In the genomic region with DNA sequence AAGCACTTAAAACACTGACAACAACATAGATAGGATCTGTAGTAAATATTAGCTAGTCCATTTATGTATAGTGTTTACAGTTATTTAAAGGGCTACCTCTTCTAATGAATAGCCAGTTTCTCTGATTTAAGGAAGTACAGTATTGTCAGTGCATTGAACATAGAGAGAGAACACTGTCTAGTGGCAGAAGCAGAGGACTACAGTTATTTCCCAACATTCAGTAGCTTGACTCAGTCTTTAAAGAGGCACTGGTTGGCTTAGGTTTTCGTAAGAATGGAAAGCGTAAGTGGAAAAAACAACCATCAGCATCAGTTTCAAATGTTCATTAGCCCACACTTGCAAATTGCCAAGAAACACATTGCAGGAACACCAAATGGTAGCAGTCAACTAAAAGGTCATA, we compare ENCODE assay signal across 12 cellular contexts.
A peak's percentile ranks its signal among the peaks of the same experiment; 100 is the strongest.
DNase-seq lines count a peak whose midpoint lies in the region; ATAC-seq, FAIRE-seq and TF ChIP-seq lines count a peak whose summit lies in the region.
"Had no signal": no experiment of that assay in that cellular context is flagged by ENCODE, and none has a peak within 500 bp of the region (broad histone marks: within the 10 kb centered on the region; RNA-seq: fewer than 3 reads in every experiment).

No MANE protein-coding gene starts in this region.

- no peak overlapping the region for H4K91ac ChIP-seq in H1 (replicated peaks; ENCODE audit: insufficient read length, low read length)

- H3K18ac ChIP-seq in H1 (ENCODE audit: extremely low read depth, low read length), result no peak overlapping the region

- no peaks in the 10 kb centered on the region for H3K79me1 ChIP-seq in H1 (ENCODE audit: low read depth, low read length)

- no peak overlapping the region for H3K4ac ChIP-seq in H1 (replicated peaks; ENCODE audit: insufficient read length, low read depth, low read length)

- H2AK5ac ChIP-seq in H1 (ENCODE audit: low read depth, low read length), result no peak overlapping the region

- H2BK12ac ChIP-seq in H1 (ENCODE audit: low read depth, low read length), result no peak overlapping the region

- no peaks in the 10 kb centered on the region for H3K36me3 Mint-ChIP-seq in MCF 10A (ENCODE audit: insufficient read depth, unreplicated experiment)
- peaks cover 2% of the 10 kb centered on the region for H3K36me3 Mint-ChIP-seq in activated naive CD4-positive, alpha-beta T cell treated with anti-CD3 and anti-CD28 coated beads for 36 hours (ENCODE audit: low read depth)

- H3K14ac ChIP-seq in H1 (ENCODE audit: insufficient read length), result no peak overlapping the region

- H2BK120ac ChIP-seq in H1 (replicated peaks; ENCODE audit: low read depth, low read length), result no peak overlapping the region

- H4K5ac ChIP-seq in H1 (ENCODE audit: insufficient read length, low read depth, low read length), result no peak overlapping the region

- TF ChIP-seq EP300 in H1 (IDR thresholded peaks at IDR 0.05; ENCODE audit: borderline replicate concordance in 1 of 2, low read depth in 2 of 2, low read length in 2 of 2), result no peak

- peaks cover under 1% of the 10 kb centered on the region for H3K9me3 Mint-ChIP-seq in MCF 10A (ENCODE audit: unreplicated experiment)
- peaks cover 3% of the 10 kb centered on the region for H3K9me3 Mint-ChIP-seq in activated naive CD4-positive, alpha-beta T cell treated with anti-CD3 and anti-CD28 coated beads for 36 hours

- H3K27me3 ChIP-seq in breast epithelium (no peaks in the 10 kb centered on the region), H1 (replicated peaks in 1 of 4; ENCODE audit: control insufficient read depth in 3 of 4, extremely low read depth in 1 of 4, insufficient read depth in 3 of 4, low read length in 3 of 4) (no peaks in the 10 kb centered on the region), smooth muscle cell (ENCODE audit: low read depth) (no peaks in the 10 kb centered on the region)
- H3K27me3 ChIP-seq: BE2C had no signal

- H3K4me2 ChIP-seq in H1 (ENCODE audit: insufficient read depth in 1 of 2, low read depth in 2 of 2, low read length in 2 of 2) (no peak overlapping the region), smooth muscle cell (peak overlapping the region; percentile 36)

- no peak for TF ChIP-seq POLR2A in breast epithelium (IDR thresholded peaks at IDR 0.05)
- TF ChIP-seq POLR2A in H1 (IDR thresholded peaks at IDR 0.05; ENCODE audit: control extremely low read depth in 1 of 2, low read depth in 2 of 2, low read length in 2 of 2), result no peak

- H4K8ac ChIP-seq in H1 (ENCODE audit: extremely low read depth, insufficient read depth, low read length), result no peak overlapping the region

- H3K27ac ChIP-seq in breast epithelium (no peak overlapping the region), H1 (ENCODE audit: low read depth, low read length) (no peak overlapping the region), smooth muscle cell (ENCODE audit: low read depth) (peak overlapping the region; percentile 38)

- H3K9me3 ChIP-seq in breast epithelium (no peaks in the 10 kb centered on the region), H1 (ENCODE audit: insufficient read depth in 2 of 2, low read depth in 1 of 2, low read length in 1 of 2) (no peaks in the 10 kb centered on the region), smooth muscle cell (replicated peaks; ENCODE audit: low read depth) (no peaks in the 10 kb centered on the region)
- H3K9me3 ChIP-seq: BE2C had no signal

- no peaks in the 10 kb centered on the region for H3K27me3 Mint-ChIP-seq in MCF 10A (ENCODE audit: insufficient read depth, unreplicated experiment)
- H3K27me3 Mint-ChIP-seq in activated naive CD4-positive, alpha-beta T cell treated with anti-CD3 and anti-CD28 coated beads for 36 hours (ENCODE audit: low read depth), result peaks cover 11% of the 10 kb centered on the region

- POLR2A ChIA-PET in MCF 10A (lab: Yijun Ruan, JAX), result interaction anchor here (0.6 to 2.1 kb wide), 5 partner anchors 26 to 126 kb away, joined by 3 to 9 read pairs (median 4); no protein-coding TSS in a partner anchor
- POLR2A ChIA-PET in H1 (lab: Charles Lee; ENCODE audit: partially characterized antibody), result no interaction called here

- 0 out of 2 replicates have a peak overlapping the region, but pooled peaks have one; percentile 33 for H2AFZ ChIP-seq in H1 (ENCODE audit: low read length)
- H2AFZ ChIP-seq in smooth muscle cell (ENCODE audit: low read depth), result peak overlapping the region; percentile 14

- H3K4me3 ChIP-seq in breast epithelium (no peak overlapping the region), H1 (ENCODE audit: extremely low read depth in 1 of 4, insufficient read depth in 2 of 4, low read depth in 3 of 4, low read length in 4 of 4) (no peak overlapping the region), smooth muscle cell (no peak overlapping the region)

- H3K4me1 Mint-ChIP-seq in MCF 10A (ENCODE audit: insufficient read depth, unreplicated experiment), result peaks cover 30% of the 10 kb centered on the region
- H3K4me1 Mint-ChIP-seq in activated naive CD4-positive, alpha-beta T cell treated with anti-CD3 and anti-CD28 coated beads for 36 hours (ENCODE audit: low read depth), result no peaks in the 10 kb centered on the region

- WGBS in H1 (ENCODE audit: extremely low coverage in 1 of 2, insufficient coverage in 1 of 2, insufficient read length in 1 of 2, insufficient replicate concordance in 2 of 2, low coverage in 1 of 2, low lambda C conversion rate in 2 of 2, missing lambda C conversion rate in 1 of 2), 2 experiments, result 97% methylated on average over 2 of the region's 2 CpGs; no CpG with 5 or more reads in 1 of the 2 experiments
- WGBS in smooth muscle cell (ENCODE audit: low lambda C conversion rate), result 50% methylated on average over 2 of the region's 2 CpGs

- H3K4me3 Mint-ChIP-seq in MCF 10A (ENCODE audit: unreplicated experiment), result no peak overlapping the region
- H3K4me3 Mint-ChIP-seq in activated naive CD4-positive, alpha-beta T cell treated with anti-CD3 and anti-CD28 coated beads for 36 hours, result no peak overlapping the region

- H2BK20ac ChIP-seq in H1 (ENCODE audit: low read length), result no peak overlapping the region

- H3K23me2 ChIP-seq in H1 (ENCODE audit: low read depth, low read length), result no peaks in the 10 kb centered on the region

- H3K36me3 ChIP-seq in breast epithelium, result no peaks in the 10 kb centered on the region
- H3K36me3 ChIP-seq in H1 (ENCODE audit: control insufficient read depth in 2 of 4, insufficient read depth in 4 of 4, low read length in 3 of 4), result no peaks in the 10 kb centered on the region
- no peaks in the 10 kb centered on the region for H3K36me3 ChIP-seq in smooth muscle cell (ENCODE audit: low read depth)
- H3K36me3 ChIP-seq: BE2C had no signal

- no peak for TF ChIP-seq CTCF in MCF 10A (IDR thresholded peaks at IDR 0.05; ENCODE audit: unreplicated experiment)
- peak in 1 of 3 donors; percentile 12 for TF ChIP-seq CTCF in breast epithelium (IDR thresholded peaks at IDR 0.05)
- TF ChIP-seq CTCF in H1 (IDR thresholded peaks at IDR 0.05; ENCODE audit: control extremely low read depth in 1 of 3, insufficient read depth in 1 of 3, low read depth in 1 of 3, low read length in 3 of 3), result no peak
- no peak for TF ChIP-seq CTCF in smooth muscle cell (IDR thresholded peaks at IDR 0.05; ENCODE audit: borderline replicate concordance, insufficient read depth, poor library complexity, severe bottlenecking)

- H3K27ac Mint-ChIP-seq in MCF 10A (ENCODE audit: low read depth, unreplicated experiment), result no peak overlapping the region
- no peak overlapping the region for H3K27ac Mint-ChIP-seq in activated naive CD4-positive, alpha-beta T cell treated with anti-CD3 and anti-CD28 coated beads for 36 hours

- H3F3A ChIP-seq in smooth muscle cell (ENCODE audit: low read depth), result peaks cover 26% of the 10 kb centered on the region

- no peak for ATAC-seq in GM18907 (IDR thresholded peaks at IDR 0.05; ENCODE audit: unreplicated experiment)

- no peak overlapping the region for H3K56ac ChIP-seq in H1 (replicated peaks; ENCODE audit: insufficient read length, low read depth, low read length)

- no peaks in the 10 kb centered on the region for H3K4me1 ChIP-seq in breast epithelium
- peaks cover 0 to 8% (median 0%) of the 10 kb centered on the region in 4 experiments; a peak in 1 of 7 replicates for H3K4me1 ChIP-seq in H1 (replicated peaks in 1 of 4; ENCODE audit: control insufficient read depth in 3 of 4, insufficient read depth in 4 of 4, low read length in 3 of 4)
- peaks cover 7% of the 10 kb centered on the region for H3K4me1 ChIP-seq in smooth muscle cell (ENCODE audit: low read depth)
- H3K4me1 ChIP-seq: BE2C had no signal

- no peak for FAIRE-seq in H1 (lab: Jason Lieb, UNC)

- no peak overlapping the region for H2BK5ac ChIP-seq in H1 (ENCODE audit: low read depth, low read length)

- no peak overlapping the region for H3K23ac ChIP-seq in H1 (ENCODE audit: insufficient read length)

- no TSS peak for BruUV-seq in MCF 10A (replicated peaks; lab: Mats Ljungman, UMichigan)

- H4K20me1 ChIP-seq in H1 (replicated peaks in 1 of 2; ENCODE audit: control insufficient read depth in 1 of 2, insufficient read depth in 2 of 2, low read length in 2 of 2) (no peaks in the 10 kb centered on the region), smooth muscle cell (ENCODE audit: low read depth) (no peaks in the 10 kb centered on the region)

- intact Hi-C loops in MCF 10A (cut with micrococcal nuclease) (loop anchor here (5.0 kb wide), 1 partner anchor 387 kb away; no protein-coding TSS in a partner anchor), breast epithelium (cut with DNase I; ENCODE audit: low total_unique reads) (no loop called here)
- intact Hi-C loops in activated naive CD4-positive, alpha-beta T cell treated with anti-CD3 and anti-CD28 coated beads for 36 hours (cut with micrococcal nuclease), result no loop called here

- H3K79me2 ChIP-seq in H1 (ENCODE audit: control insufficient read depth in 1 of 2, insufficient read depth in 2 of 2, low read length in 2 of 2) (no peaks in the 10 kb centered on the region), smooth muscle cell (ENCODE audit: low read depth) (no peaks in the 10 kb centered on the region)

- no peak overlapping the region for H3K9ac ChIP-seq in H1 (replicated peaks in 1 of 4; ENCODE audit: extremely low read depth in 1 of 4, low read depth in 3 of 4, low read length in 3 of 4)
- H3K9ac ChIP-seq in smooth muscle cell (ENCODE audit: low read depth), result no peak overlapping the region

- CTCF ChIA-PET in MCF 10A (lab: Yijun Ruan, JAX), result interaction anchor here (0.5 to 2.6 kb wide), 17 partner anchors 10 to 1568 kb away, joined by 3 to 13 read pairs (median 3); no protein-coding TSS in a partner anchor
- CTCF ChIA-PET in H1 (lab: Charles Lee; ENCODE audit: partially characterized antibody), result interaction anchor here (0.9 to 2.6 kb wide), 6 partner anchors 8 to 399 kb away, joined by 3 to 10 read pairs (median 3); no protein-coding TSS in a partner anchor
- CTCF ChIA-PET in activated naive CD4-positive, alpha-beta T cell treated with anti-CD3 and anti-CD28 coated beads for 36 hours (lab: Charles Lee), result interaction anchor here (0.6 kb wide), 1 partner anchor 1853 kb away, joined by 4 read pairs; no protein-coding TSS in a partner anchor

- no peak for TF ChIP-seq RAD21 in H1 (IDR thresholded peaks at IDR 0.05 in 1 of 2, conservative IDR thresholded peaks at IDR 0.05 in 1 of 2; ENCODE audit: low read depth in 2 of 2, low read length in 2 of 2)

- H2BK15ac ChIP-seq in H1 (ENCODE audit: low read length), result no peak overlapping the region

- DNase-seq in MCF 10A (ENCODE audit: unreplicated experiment) (peak; percentile 73), breast epithelium (ENCODE audit: low spot score in 2 of 2) (no peak), OCI-M1 (lab: John Stamatoyannopoulos, UW) (peak; percentile 14), H1 (ENCODE audit: low read depth in 1 of 2, low spot score in 2 of 2) (no peak), smooth muscle cell (lab: John Stamatoyannopoulos, UW; ENCODE audit: unreplicated experiment) (no peak), NCI-H2227 treated with DMSO at 0.1 percent for 48 hours (lab: John Stamatoyannopoulos, UW) (no peak)
- DNase-seq in activated naive CD4-positive, alpha-beta T cell treated with anti-CD3 and anti-CD28 coated beads for 36 hours, result no peak
- DNase-seq: activated CD4-positive, alpha-beta T cell treated with anti-CD3 and anti-CD28 coated beads, Interleukin-2, amount 50 U/mL, for 1 hour; BE2C; NCI-H774; posterior cingulate gyrus had no signal

Comparison
In these comparisons a context has a peak if more than half of its experiments do, and no peak if none do; other contexts are left out.
1. DNase-seq: peak in MCF 10A (single experiment) and OCI-M1 (single experiment); none in breast epithelium (0 of 2), H1 (0 of 2), smooth muscle cell (single experiment), NCI-H2227 treated with DMSO at 0.1 percent for 48 hours (single experiment) and activated naive CD4-positive, alpha-beta T cell treated with anti-CD3 and anti-CD28 coated beads for 36 hours (single experiment).